Comparison of ENCODE assay signal across 22 cellular contexts in the genomic region with DNA sequence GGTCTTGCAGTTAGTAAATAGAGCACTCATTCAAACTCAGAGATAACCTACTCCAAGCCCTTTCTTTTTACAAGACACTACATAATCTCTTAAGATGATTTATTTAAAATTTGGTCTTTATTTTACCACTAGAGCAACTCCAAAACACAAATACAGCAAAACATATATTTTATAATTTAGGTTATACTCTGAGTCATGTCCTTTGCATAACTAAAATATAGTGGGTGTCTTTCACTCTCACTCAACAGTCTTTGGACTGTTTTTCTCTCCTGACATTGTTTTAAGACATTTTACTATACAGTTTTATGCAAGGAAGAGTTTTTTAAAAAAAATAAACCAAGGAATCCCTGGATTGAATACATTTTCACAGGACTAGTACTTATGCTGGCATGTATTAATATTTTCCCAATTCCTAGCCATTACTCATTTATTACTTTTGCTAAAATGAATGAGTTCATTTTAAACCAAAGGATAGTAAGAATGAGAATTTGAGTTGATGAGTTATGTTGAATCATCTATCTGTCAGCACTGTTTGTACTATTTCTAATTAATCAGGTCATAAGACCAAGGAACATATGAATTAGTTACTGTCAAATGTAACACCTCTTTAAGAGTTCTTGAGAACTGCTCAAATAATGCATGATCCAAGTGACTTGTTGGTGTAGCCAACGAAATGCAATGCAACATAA.
DNase-seq lines count a peak whose midpoint lies in the region; ATAC-seq, FAIRE-seq and TF ChIP-seq lines count a peak whose summit lies in the region.
"Had no signal": no experiment of that assay in that cellular context is flagged by ENCODE, and none has a peak within 500 bp of the region (broad histone marks: within the 10 kb centered on the region; RNA-seq: fewer than 3 reads in every experiment).

No MANE protein-coding gene starts in this region.

- no peak overlapping the region for H2AFZ ChIP-seq in mammary epithelial cell (ENCODE audit: low read depth, low read length)
- no peak overlapping the region for H2AFZ ChIP-seq in Karpas-422 (ENCODE audit: low read length)

- H3K27ac ChIP-seq in mammary epithelial cell (ENCODE audit: insufficient read depth, low read depth, low read length): no peak overlapping the region
- no peak overlapping the region for H3K27ac ChIP-seq in gastrocnemius medialis
- H3K27ac ChIP-seq in Karpas-422 (ENCODE audit: low read length): no peak overlapping the region
- H3K27ac ChIP-seq: dorsolateral prefrontal cortex, pancreas had no signal

- in situ Hi-C loops in mammary epithelial cell (cut with MboI; ENCODE audit: low sequenced_read_pairs in 2 of 2): no loop called here
- in situ Hi-C loops in gastrocnemius medialis (cut with MboI; ENCODE audit: low sequenced_read_pairs in 4 of 4): no loop called here

- H4K20me1 ChIP-seq in mammary epithelial cell (ENCODE audit: insufficient read depth, low read length): no peaks in the 10 kb centered on the region
- H4K20me1 ChIP-seq in Karpas-422 (ENCODE audit: insufficient read depth, low read depth, low read length): no peaks in the 10 kb centered on the region

- no peaks in the 10 kb centered on the region for H3K27me3 ChIP-seq in mammary epithelial cell (ENCODE audit: insufficient read depth, low read length)
- H3K27me3 ChIP-seq in gastrocnemius medialis: no peaks in the 10 kb centered on the region
- no peaks in the 10 kb centered on the region for H3K27me3 ChIP-seq in Karpas-422 (ENCODE audit: low read length)
- H3K27me3 ChIP-seq: dorsolateral prefrontal cortex, pancreas had no signal

- peaks cover 11% of the 10 kb centered on the region for H3K4me1 ChIP-seq in mammary epithelial cell (ENCODE audit: insufficient read depth, low read length)
- H3K4me1 ChIP-seq in gastrocnemius medialis: peaks cover 9 to 10% of the 10 kb centered on the region in 2 donors
- no peaks in the 10 kb centered on the region for H3K4me1 ChIP-seq in Karpas-422 (ENCODE audit: low read length)

- no peaks in the 10 kb centered on the region for H3K36me3 ChIP-seq in mammary epithelial cell (ENCODE audit: insufficient read depth, low read length)
- no peaks in the 10 kb centered on the region for H3K36me3 ChIP-seq in gastrocnemius medialis
- peaks cover 21% of the 10 kb centered on the region; the same call in 1 of the 2 replicates for H3K36me3 ChIP-seq in Karpas-422 (ENCODE audit: insufficient read depth, low read length)
- H3K36me3 ChIP-seq: pancreas had no signal

- DNase-seq in D721Med (ENCODE audit: insufficient read length, low spot score) (no peak), mammary epithelial cell (peak; percentile 57), DMS53 (lab: John Stamatoyannopoulos, UW) (no peak), gastrocnemius medialis (no peak), posterior vena cava (ENCODE audit: low spot score) (no peak), Karpas-422 (no peak)
- DNase-seq: activated T-cell treated with anti-CD3 and anti-CD28 coated beads, Interleukin-2, amount 50 U/mL, for 72 hours; aorta; dorsolateral prefrontal cortex; foreskin melanocyte; hippocampal formation; KG1; NCI-H187; pancreas; SHP77 treated with DMSO at 0.1 percent for 48 hours; substantia nigra; T-helper 1 cell had no signal

- H3K9me3 ChIP-seq in mammary epithelial cell (replicated peaks; ENCODE audit: insufficient read depth, low read length): no peaks in the 10 kb centered on the region
- H3K9me3 ChIP-seq in gastrocnemius medialis: no peaks in the 10 kb centered on the region
- H3K9me3 ChIP-seq in Karpas-422 (ENCODE audit: low read length): no peaks in the 10 kb centered on the region
- H3K9me3 ChIP-seq: pancreas had no signal

- TF ChIP-seq POLR2A in gastrocnemius medialis (IDR thresholded peaks at IDR 0.05): no peak

- FAIRE-seq in D721Med (lab: Jason Lieb, UNC): peak; percentile 44
- FAIRE-seq: pancreas, TTC549 had no signal

- intact Hi-C loops in mammary epithelial cell (cut with micrococcal nuclease) (no loop called here), gastrocnemius medialis (cut with DNase I; ENCODE audit: low total_unique reads) (no loop called here), posterior vena cava (cut with DNase I) (no loop called here)

- TF ChIP-seq CTCF in D721Med (IDR thresholded peaks at IDR 0.05; ENCODE audit: insufficient read depth, missing control alignments) (no peak), mammary epithelial cell (conservative IDR thresholded peaks at IDR 0.05 in 1 of 2, IDR thresholded peaks at IDR 0.05 in 1 of 2; ENCODE audit: extremely low read depth in 1 of 2, insufficient read depth in 1 of 2, low read depth in 1 of 2, low read length in 2 of 2) (no peak), gastrocnemius medialis (IDR thresholded peaks at IDR 0.05 in 4 of 5, conservative IDR thresholded peaks at IDR 0.05 in 1 of 5) (no peak)

- H3K4me2 ChIP-seq in mammary epithelial cell (ENCODE audit: insufficient read depth, low read depth, low read length): peak overlapping the region; percentile 28
- H3K4me2 ChIP-seq in Karpas-422 (ENCODE audit: low read depth, low read length, poor library complexity, severe bottlenecking): no peak overlapping the region

- peak; percentile 46 for ATAC-seq in GM19463 (IDR thresholded peaks at IDR 0.05; ENCODE audit: unreplicated experiment)
- ATAC-seq in HG03432 (IDR thresholded peaks at IDR 0.05; ENCODE audit: unreplicated experiment): peak; percentile 62
- ATAC-seq in gastrocnemius medialis: no peak
- ATAC-seq: natural killer cell treated with Interleukin-12 subunit alpha and Interleukin-12 subunit beta and Interleukin-15 and Interleukin-18, amount 100 ng/mL, for 72 hours; pancreas; sciatic nerve had no signal

- no peaks in the 10 kb centered on the region for H3K9me2 ChIP-seq in Karpas-422 (replicated peaks; ENCODE audit: insufficient read depth, low read length)

- dilution Hi-C loops in mammary epithelial cell (cut with HindIII; ENCODE audit: low sequenced_read_pairs): no loop called here

- no peaks in the 10 kb centered on the region for H3K79me2 ChIP-seq in mammary epithelial cell (ENCODE audit: insufficient read depth, low read length)
- H3K79me2 ChIP-seq in Karpas-422 (ENCODE audit: low read length): peaks cover 7% of the 10 kb centered on the region; the same call in 1 of the 2 replicates

- 63% methylated on average over 1 of the region's 1 CpG for WGBS in mammary epithelial cell (ENCODE audit: low coverage, missing lambda C conversion rate)

- H3K4me3 ChIP-seq in mammary epithelial cell (replicated peaks in 1 of 3; ENCODE audit: insufficient read depth in 1 of 3, low read depth in 2 of 3, low read length in 3 of 3): no peak overlapping the region
- no peak overlapping the region for H3K4me3 ChIP-seq in gastrocnemius medialis
- H3K4me3 ChIP-seq in Karpas-422 (ENCODE audit: low read length): no peak overlapping the region
- H3K4me3 ChIP-seq: dorsolateral prefrontal cortex, pancreas had no signal

- H3K9ac ChIP-seq in mammary epithelial cell (ENCODE audit: insufficient read depth, low read length) (no peak overlapping the region), Karpas-422 (ENCODE audit: low read length) (no peak overlapping the region)

- CTCF ChIA-PET in mammary epithelial cell (lab: Charles Lee; ENCODE audit: low non-redundant PET): interaction anchor here (0.6 kb wide), 1 partner anchor 301 kb away, joined by 22 read pairs; no protein-coding TSS in a partner anchor

- BruUV-seq in mammary epithelial cell (replicated peaks; lab: Mats Ljungman, UMichigan): no TSS peak

Comparison
In these comparisons a context has a peak if more than half of its experiments do, and no peak if none do; other contexts are left out.
1. ATAC-seq: peak in GM19463 (single experiment) and HG03432 (single experiment); none in gastrocnemius medialis (0 of 2).